Comparison of ENCODE assay signal across 14 cellular contexts in genomic region chr1:105865546-105865945, GRCh38.
DNase-seq lines count a peak whose midpoint lies in the region; ATAC-seq, FAIRE-seq and TF ChIP-seq lines count a peak whose summit lies in the region.
"Had no signal": no experiment of that assay in that cellular context is flagged by ENCODE, and none has a peak within 500 bp of the region (broad histone marks: within the 10 kb centered on the region; RNA-seq: fewer than 3 reads in every experiment).

No MANE protein-coding gene starts in this region.

- H3K9me2 ChIP-seq in GM23338 (ENCODE audit: insufficient read depth): peaks cover 4% of the 10 kb centered on the region; the same call in 1 of the 2 replicates
- no peaks in the 10 kb centered on the region for H3K9me2 ChIP-seq in PC-3 (replicated peaks; ENCODE audit: low read length)

- no TSS peak for BruUV-seq in PC-3 (replicated peaks; lab: Mats Ljungman, UMichigan)

- peaks cover 8% of the 10 kb centered on the region; the same call in 2 of the 3 replicates for H3K9me3 Mint-ChIP-seq in GM23338

- no peak for FAIRE-seq in pancreas (lab: Jason Lieb, UNC)
- FAIRE-seq: GM18507 had no signal

- peaks cover 6% of the 10 kb centered on the region; the same call in 1 of the 3 replicates for H3K36me3 Mint-ChIP-seq in GM23338 (ENCODE audit: low read depth)

- peaks cover 3% of the 10 kb centered on the region; the same call in 2 of the 3 replicates for H3K4me1 Mint-ChIP-seq in GM23338

- H3K27ac ChIP-seq in GM23338 (ENCODE audit: low read depth): no peak overlapping the region
- H3K27ac ChIP-seq in PC-3 (ENCODE audit: low read length): no peak overlapping the region
- no peak overlapping the region for H3K27ac ChIP-seq in pancreas
- H3K27ac ChIP-seq: BLaER1 had no signal

- 70 to 82% methylated on average over 2 of the region's 2 CpGs for WGBS in pancreas, 2 donors

- H3F3A ChIP-seq in GM23338 (replicated peaks; ENCODE audit: low read depth) (no peaks in the 10 kb centered on the region), PC-3 (ENCODE audit: low read length, unreplicated experiment) (no peaks in the 10 kb centered on the region)

- H3K9ac ChIP-seq in PC-3 (ENCODE audit: low read length): no peak overlapping the region
- H3K9ac ChIP-seq: BLaER1 had no signal

- no peaks in the 10 kb centered on the region for H3K79me2 ChIP-seq in GM23338 (replicated peaks; ENCODE audit: insufficient read depth)
- no peaks in the 10 kb centered on the region for H3K79me2 ChIP-seq in PC-3 (ENCODE audit: low read length)

- H3K4me3 ChIP-seq in GM23338 (no peak overlapping the region), PC-3 (ENCODE audit: low read length) (no peak overlapping the region), choroid plexus epithelial cell (ENCODE audit: low read depth, low read length) (no peak overlapping the region), pancreas (no peak overlapping the region)
- H3K4me3 ChIP-seq: BLaER1 had no signal

- TF ChIP-seq CTCF in GM23338 (conservative IDR thresholded peaks at IDR 0.05; ENCODE audit: low read depth in 2 of 2): no peak
- TF ChIP-seq CTCF in PC-3 (conservative IDR thresholded peaks at IDR 0.05; ENCODE audit: low read depth, low read length): no peak
- TF ChIP-seq CTCF in choroid plexus epithelial cell (conservative IDR thresholded peaks at IDR 0.05; ENCODE audit: low read depth, low read length): no peak
- no peak for TF ChIP-seq CTCF in pancreas (IDR thresholded peaks at IDR 0.05)

- H3K36me3 ChIP-seq in GM23338 (ENCODE audit: insufficient read depth): no peaks in the 10 kb centered on the region
- no peaks in the 10 kb centered on the region for H3K36me3 ChIP-seq in PC-3 (ENCODE audit: low read depth, low read length)
- no peaks in the 10 kb centered on the region for H3K36me3 ChIP-seq in pancreas
- H3K36me3 ChIP-seq: BLaER1 had no signal

- no peak for DNase-seq in GM23338 (ENCODE audit: low spot score)
- DNase-seq in PC-3: peak; percentile 91
- DNase-seq in choroid plexus epithelial cell (ENCODE audit: low read depth): peak; percentile 34
- DNase-seq in renal cortical epithelial cell (ENCODE audit: low read depth): peak; percentile 37
- DNase-seq in stimulated activated naive CD4-positive, alpha-beta T cell (lab: John Stamatoyannopoulos, UW): no peak
- no peak for DNase-seq in pancreas
- DNase-seq in stimulated activated CD4-positive, alpha-beta T cell treated with anti-CD3 and anti-CD28 coated beads, Interleukin-4, amount 100 ng/mL, for 24 hours: no peak
- DNase-seq: KBM-7, NCI-H1417 treated with DMSO at 0.1 percent for 48 hours, NCI-H2029 treated with DMSO at 0.1 percent for 48 hours, NCI-H510A treated with DMSO at 0.1 percent for 48 hours had no signal

- H3K4me1 ChIP-seq in GM23338 (ENCODE audit: insufficient read depth) (no peaks in the 10 kb centered on the region), PC-3 (ENCODE audit: insufficient read depth, low read length) (peaks cover 23% of the 10 kb centered on the region), pancreas (no peaks in the 10 kb centered on the region)
- H3K4me1 ChIP-seq: BLaER1 had no signal

- H3K27me3 ChIP-seq in GM23338 (ENCODE audit: insufficient read depth) (no peaks in the 10 kb centered on the region), PC-3 (ENCODE audit: low read length) (no peaks in the 10 kb centered on the region), pancreas (no peaks in the 10 kb centered on the region)
- H3K27me3 ChIP-seq: BLaER1 had no signal

- H3K4me3 Mint-ChIP-seq in GM23338: no peak overlapping the region

- intact Hi-C loops in PC-3 (cut with micrococcal nuclease) (no loop called here), pancreas (cut with DNase I) (no loop called here)

- H3K4me2 ChIP-seq in GM23338 (no peak overlapping the region), PC-3 (ENCODE audit: low read length) (peak overlapping the region; percentile 16)
- H3K4me2 ChIP-seq: BLaER1 had no signal

- peak overlapping the region; percentile 1; the same call in 1 of the 2 replicates for H3K27ac Mint-ChIP-seq in GM23338

- H4K20me1 ChIP-seq in GM23338 (replicated peaks; ENCODE audit: insufficient read depth) (no peaks in the 10 kb centered on the region), PC-3 (ENCODE audit: low read length) (no peaks in the 10 kb centered on the region)
- H4K20me1 ChIP-seq: BLaER1 had no signal

- ATAC-seq in GM23338 (no peak), PC-3 (peak; percentile 87), pancreas (no peak)
- ATAC-seq: HCT116 had no signal

- H3K9me3 ChIP-seq in PC-3 (ENCODE audit: low read length) (no peaks in the 10 kb centered on the region), pancreas (no peaks in the 10 kb centered on the region)
- H3K9me3 ChIP-seq: BLaER1 had no signal

- POLR2A ChIA-PET in PC-3 (lab: Charles Lee; ENCODE audit: unreplicated experiment): no interaction called here

- CTCF ChIA-PET in PC-3 (lab: Charles Lee): no interaction called here

- H2AFZ ChIP-seq in GM23338: no peak overlapping the region
- H2AFZ ChIP-seq in PC-3 (ENCODE audit: low read length): no peak overlapping the region

- H3K27me3 Mint-ChIP-seq in GM23338 (ENCODE audit: insufficient read depth, low read depth, poor library complexity): no peaks in the 10 kb centered on the region

TF ChIP-seq in GM23338, 12 proteins besides CTCF, POLR2A, EP300 and RAD21 (continues in another document):
- no peak for TF ChIP-seq EZH2 (IDR thresholded peaks at IDR 0.05; ENCODE audit: low read depth, unreplicated experiment)
- TF ChIP-seq STAT1 (IDR thresholded peaks at IDR 0.05; ENCODE audit: unreplicated experiment): no peak
- no peak for TF ChIP-seq ZNF331 (CRISPR knock-in tag; IDR thresholded peaks at IDR 0.05; ENCODE audit: low read depth)
- no peak for TF ChIP-seq NANOG (IDR thresholded peaks at IDR 0.05; ENCODE audit: borderline replicate concordance)
- no peak for TF ChIP-seq ZNF462 (CRISPR knock-in tag; IDR thresholded peaks at IDR 0.05)
- TF ChIP-seq EZH2phosphoT487 (IDR thresholded peaks at IDR 0.05; ENCODE audit: unreplicated experiment): no peak
- no peak for TF ChIP-seq JUNB (IDR thresholded peaks at IDR 0.05; ENCODE audit: unreplicated experiment)
- TF ChIP-seq POLR2AphosphoS5 (IDR thresholded peaks at IDR 0.05; ENCODE audit: low read depth): no peak
- TF ChIP-seq CREB1 (CRISPR knock-in tag; IDR thresholded peaks at IDR 0.05; ENCODE audit: low read depth): no peak
- TF ChIP-seq ZNF114 (CRISPR knock-in tag; IDR thresholded peaks at IDR 0.05): no peak

Comparison
In these comparisons a context has a peak if more than half of its experiments do, and no peak if none do; other contexts are left out.
1. DNase-seq: peak in PC-3 (single experiment), choroid plexus epithelial cell (single experiment) and renal cortical epithelial cell (single experiment); none in GM23338 (single experiment), stimulated activated naive CD4-positive, alpha-beta T cell (0 of 6), pancreas (0 of 6) and stimulated activated CD4-positive, alpha-beta T cell treated with anti-CD3 and anti-CD28 coated beads, Interleukin-4, amount 100 ng/mL, for 24 hours (single experiment).